ENCODE assay signal across 18 cellular contexts in genomic region chr14:102040153-102040552, GRCh38. TPM values are rescaled to one million over a fixed set of nuclear protein-coding genes. Genes with fewer than 3 reads are reported as not detected.
DNase-seq lines count a peak whose midpoint lies in the region; ATAC-seq and TF ChIP-seq lines count a peak whose summit lies in the region.
"Had no signal": no experiment of that assay in that cellular context is flagged by ENCODE, and none has a peak within 500 bp of the region (broad histone marks: within the 10 kb centered on the region; RNA-seq: fewer than 3 reads in every experiment).

No MANE protein-coding gene starts in this region.

- POLR2A ChIA-PET in HEK293 (lab: Yijun Ruan, JAX), result no interaction called here

- peak overlapping the region; percentile 49 for H3K27ac Mint-ChIP-seq in central memory CD8-positive, alpha-beta T cell (ENCODE audit: low read depth)
- no peak overlapping the region for H3K27ac Mint-ChIP-seq in CD14-positive monocyte
- H3K27ac Mint-ChIP-seq: CD8-positive, alpha-beta T cell; H9; HFFc6 had no signal

- DNase-seq in H7, result peak; percentile 22
- no peak for DNase-seq in central memory CD8-positive, alpha-beta T cell (ENCODE audit: low spot score in 2 of 2)
- DNase-seq in substantia nigra (lab: John Stamatoyannopoulos, UW), result no peak
- no peak for DNase-seq in kidney glomerular epithelial cell (lab: John Stamatoyannopoulos, UW)
- no peak for DNase-seq in CD14-positive monocyte (ENCODE audit: low spot score)
- DNase-seq: C1 segment of cervical spinal cord; CD4-positive, CD25-positive, alpha-beta regulatory T cell; CD8-positive, alpha-beta T cell; DMS 273 treated with DMSO at 0.1 percent for 48 hours; DMS79; EL; GDM1; GM23248; H9; HFFc6 had no signal

- CTCF ChIA-PET in HEK293 (lab: Yijun Ruan, JAX), result no interaction called here

- H3K4me1 ChIP-seq in HEK293 (ENCODE audit: control insufficient read depth, insufficient read depth, low read length), result no peaks in the 10 kb centered on the region

- H3K9me3 Mint-ChIP-seq in central memory CD8-positive, alpha-beta T cell, result no peaks in the 10 kb centered on the region
- H3K9me3 Mint-ChIP-seq in CD14-positive monocyte, result no peaks in the 10 kb centered on the region
- H3K9me3 Mint-ChIP-seq: CD4-positive, CD25-positive, alpha-beta regulatory T cell; CD8-positive, alpha-beta T cell; H9; HFFc6 had no signal

- H3K4me3 ChIP-seq in H7 (ENCODE audit: insufficient read depth, low read depth, low read length) (no peak overlapping the region), HEK293 (ENCODE audit: low read depth, low read length) (no peak overlapping the region)
- H3K4me3 ChIP-seq: GM12878, GM23248 had no signal

- H3K36me3 ChIP-seq in H7 (replicated peaks; ENCODE audit: control insufficient read depth, insufficient read depth, low read length) (peaks cover 67% of the 10 kb centered on the region), HEK293 (ENCODE audit: control insufficient read depth in 2 of 2, insufficient read depth in 1 of 2, low read length in 2 of 2) (peaks cover 46 to 97% of the 10 kb centered on the region in 2 experiments)

- intact Hi-C loops in CD14-positive monocyte (cut with micrococcal nuclease), result loop anchor here in 1 of 2 donors (10.0 kb wide), 1 partner anchor 55 kb away; no protein-coding TSS in a partner anchor

- H3K27me3 Mint-ChIP-seq in central memory CD8-positive, alpha-beta T cell, result no peaks in the 10 kb centered on the region
- H3K27me3 Mint-ChIP-seq in CD14-positive monocyte (ENCODE audit: low read depth in 3 of 3), result no peaks in the 10 kb centered on the region
- H3K27me3 Mint-ChIP-seq: CD4-positive, CD25-positive, alpha-beta regulatory T cell had no signal

- no peaks in the 10 kb centered on the region for H3K9me3 ChIP-seq in HEK293 (ENCODE audit: control insufficient read depth, insufficient read depth, low read depth, low read length)

- H3K4me3 Mint-ChIP-seq in central memory CD8-positive, alpha-beta T cell, result no peak overlapping the region
- H3K4me3 Mint-ChIP-seq in CD14-positive monocyte, result no peak overlapping the region
- H3K4me3 Mint-ChIP-seq: CD8-positive, alpha-beta T cell; H9; HFFc6 had no signal

- TF ChIP-seq CTCF in HEK293 (tag by site-specific recombination; IDR thresholded peaks at IDR 0.05), result no peak
- TF ChIP-seq CTCF in CD14-positive monocyte (IDR thresholded peaks at IDR 0.05), result no peak

- no peak for ATAC-seq in central memory CD8-positive, alpha-beta T cell (replicated peaks; ENCODE audit: extremely low read depth, poor library complexity, severe bottlenecking)
- ATAC-seq: CD8-positive, alpha-beta T cell; GM12878; HCT116 had no signal

- no peak overlapping the region for H3K27ac ChIP-seq in HEK293 (ENCODE audit: extremely low read depth, low read depth, low read length)
- H3K27ac ChIP-seq in substantia nigra (ENCODE audit: low read depth, low read length, poor library complexity, severe bottlenecking), result no peak overlapping the region
- H3K27ac ChIP-seq: GM23248 had no signal

- H3K4me1 Mint-ChIP-seq in central memory CD8-positive, alpha-beta T cell, result no peaks in the 10 kb centered on the region
- no peaks in the 10 kb centered on the region for H3K4me1 Mint-ChIP-seq in CD14-positive monocyte
- H3K4me1 Mint-ChIP-seq: CD4-positive, CD25-positive, alpha-beta regulatory T cell; H9 had no signal

- H3K27me3 ChIP-seq in H7 (ENCODE audit: control insufficient read depth, insufficient read depth, low read length), result no peaks in the 10 kb centered on the region

- peaks cover 84% of the 10 kb centered on the region for H3K36me3 Mint-ChIP-seq in central memory CD8-positive, alpha-beta T cell (ENCODE audit: insufficient read depth)
- peaks cover 92 to 99% of the 10 kb centered on the region in 2 donors for H3K36me3 Mint-ChIP-seq in CD14-positive monocyte

TF ChIP-seq in HEK293, 187 proteins besides CTCF, POLR2A, EP300 and RAD21:
- TF ChIP-seq ZNF585B (tag by site-specific recombination; IDR thresholded peaks at IDR 0.05) (no peak), SCRT2 (tag by site-specific recombination; IDR thresholded peaks at IDR 0.05) (peak; percentile 70), EGR2 (tag by site-specific recombination; IDR thresholded peaks at IDR 0.05; ENCODE audit: low read depth) (peak; percentile 45)

RNA-seq across cellular contexts. Expression of gene HSP90AA1, which starts 46.7 kb away (rescaled TPM):
- 183 and 254 TPM in 2 replicates for total RNA-seq in H7 (2014; rRNA removed; shearing (Covaris generic))
- 100 to 1,000 TPM; 149 to 211 TPM for polyA plus RNA-seq in CD14-positive monocyte
